In genomic region chr1:156577512-156577911, GRCh38 we compare ENCODE assay signal across 27 cellular contexts. TPM values are rescaled to one million over a fixed set of nuclear protein-coding genes. Genes with fewer than 3 reads are reported as not detected.
DNase-seq lines count a peak whose midpoint lies in the region; ATAC-seq and TF ChIP-seq lines count a peak whose summit lies in the region.
"Had no signal": no experiment of that assay in that cellular context is flagged by ENCODE, and none has a peak within 500 bp of the region (broad histone marks: within the 10 kb centered on the region; RNA-seq: fewer than 3 reads in every experiment).

No MANE protein-coding gene starts in this region.

- H3K4me3 ChIP-seq in cardiac muscle cell, result no peak overlapping the region
- H3K4me3 ChIP-seq in mucosa of descending colon, result no peak overlapping the region
- H3K4me3 ChIP-seq: HAP-1, uterus had no signal

- in situ Hi-C loops in G401 (cut with HindIII; ENCODE audit: low sequenced_read_pairs), result no loop called here

- peak overlapping the region; percentile 48 for H3K27ac ChIP-seq in cardiac muscle cell
- H3K27ac ChIP-seq: KMS-11, uterus had no signal

- peaks cover 8% of the 10 kb centered on the region for H3K4me1 ChIP-seq in cardiac muscle cell (ENCODE audit: low read depth)
- peaks cover 2% of the 10 kb centered on the region for H3K4me1 ChIP-seq in mucosa of descending colon (ENCODE audit: low read depth)
- H3K4me1 ChIP-seq: HAP-1, uterus had no signal

- TF ChIP-seq CTCF in cardiac muscle cell (IDR thresholded peaks at IDR 0.05; ENCODE audit: low read depth, low read length) (no peak), mucosa of descending colon (IDR thresholded peaks at IDR 0.05) (no peak)

- no peaks in the 10 kb centered on the region for H3K36me3 ChIP-seq in cardiac muscle cell
- no peaks in the 10 kb centered on the region for H3K36me3 ChIP-seq in mucosa of descending colon (ENCODE audit: low read depth)
- H3K36me3 ChIP-seq: HAP-1, uterus had no signal

- H3K9me3 ChIP-seq in cardiac muscle cell (ENCODE audit: low read depth), result no peaks in the 10 kb centered on the region
- H3K9me3 ChIP-seq in mucosa of descending colon, result no peaks in the 10 kb centered on the region
- H3K9me3 ChIP-seq: HAP-1, uterus had no signal

- DNase-seq in cardiac muscle cell (ENCODE audit: low read depth in 1 of 2, low spot score in 1 of 2), result no peak
- no peak for DNase-seq in Right ventricle myocardium superior
- peak; percentile 64 for DNase-seq in NCI-H774 (lab: John Stamatoyannopoulos, UW)
- no peak for DNase-seq in mucosa of descending colon
- DNase-seq in G401 (ENCODE audit: low spot score), result no peak
- DNase-seq: activated CD4-positive, alpha-beta T cell treated with anti-CD3 and anti-CD28 coated beads for 36 hours; activated naive CD4-positive, alpha-beta T cell treated with anti-CD3 and anti-CD28 coated beads, Interleukin-2, amount 10 ng/mL, durations not matched to agents 7 days and 5 days; activated T-cell treated with anti-CD3 and anti-CD28 coated beads, Interleukin-2, amount 50 U/mL, for 4 hours; CD4-positive, CD25-positive, alpha-beta regulatory T cell; central memory CD4-positive, alpha-beta T cell; DMS153; left cardiac atrium; naive thymus-derived CD4-positive, alpha-beta T cell; NCI-H524 treated with DMSO at 0.1 percent for 48 hours; OCI-M1; SHP77; uterus had no signal

- H3K27me3 ChIP-seq in cardiac muscle cell, result no peaks in the 10 kb centered on the region
- H3K27me3 ChIP-seq: uterus had no signal

- ATAC-seq in Right ventricle myocardium superior (ENCODE audit: poor library complexity), result no peak
- peak; percentile 71 for ATAC-seq in mucosa of descending colon
- no peak for ATAC-seq in HG03565 (IDR thresholded peaks at IDR 0.05; ENCODE audit: unreplicated experiment)
- ATAC-seq in HG02840 (IDR thresholded peaks at IDR 0.05; ENCODE audit: low FRiP score, unreplicated experiment), result no peak
- ATAC-seq in HG03280 (IDR thresholded peaks at IDR 0.05; ENCODE audit: unreplicated experiment), result no peak
- ATAC-seq: activated CD4-positive, alpha-beta T cell treated with anti-CD3 and anti-CD28 coated beads for 36 hours; activated T-cell treated with anti-CD3 and anti-CD28 coated beads, Interleukin-2, amount 50 U/mL, for 4 hours; left cardiac atrium; naive thymus-derived CD4-positive, alpha-beta T cell; sciatic nerve had no signal

- intact Hi-C loops in Right ventricle myocardium superior (cut with DNase I) (no loop called here), mucosa of descending colon (cut with DNase I, micrococcal nuclease) (no loop called here)

RNA-seq across cellular contexts. Expression of gene TTC24, which starts 2.0 kb away (rescaled TPM):
- total RNA-seq in cardiac muscle cell, result 0.15 and 0.18 TPM in 2 replicates
- 1.1 TPM in 1 of 2 replicates, not detected in the other for polyA plus RNA-seq in cardiac muscle cell
- not detected for total RNA-seq in Right ventricle myocardium superior
- total RNA-seq in mucosa of descending colon, result under 1 TPM; 0.25 to 0.43 (median 0.34) TPM
- not detected in 2 replicates for total RNA-seq in G401 (2014; rRNA removed; shearing (Covaris generic))
- total RNA-seq: dermis microvascular lymphatic vessel endothelial cell, HT1080, left cardiac atrium, sciatic nerve, uterus had no signal
- polyA plus RNA-seq: AG04450 had no signal

RNA-seq across cellular contexts. Expression of gene IQGAP3, which starts 5.1 kb away (rescaled TPM):
- 4.2 and 31.8 TPM in 2 replicates for total RNA-seq in cardiac muscle cell
- 0.95 and 10.0 TPM in 2 replicates for polyA plus RNA-seq in cardiac muscle cell
- total RNA-seq in Right ventricle myocardium superior, result 0.56 TPM
- 10 to 100 TPM in 1 of 3 donors, 1 to 10 TPM in 2; 3.4 to 15.5 (median 5.7) TPM for total RNA-seq in mucosa of descending colon
- total RNA-seq in G401 (2014; rRNA removed; shearing (Covaris generic)), result 13.4 and 16.9 TPM in 2 replicates
- polyA plus RNA-seq: naive thymus-derived CD4-positive, alpha-beta T cell had no signal

RNA-seq across cellular contexts. Expression of gene NAXE, which starts 14.1 kb away (rescaled TPM):
- total RNA-seq in cardiac muscle cell (130 and 179 TPM in 2 replicates), Right ventricle myocardium superior (115 TPM), mucosa of descending colon (10 to 100 TPM; 70.8 to 94.4 (median 86.5) TPM)
- polyA plus RNA-seq in cardiac muscle cell, result 154 and 166 TPM in 2 replicates
- 103 and 112 TPM in 2 replicates for total RNA-seq in G401 (2014; rRNA removed; shearing (Covaris generic))

RNA-seq across cellular contexts. Expression of gene GPATCH4, which starts 23.8 kb away (rescaled TPM):
- 6.0 and 14.4 TPM in 2 replicates for total RNA-seq in cardiac muscle cell
- 42.4 and 48.4 TPM in 2 replicates for polyA plus RNA-seq in cardiac muscle cell
- total RNA-seq in Right ventricle myocardium superior, result 15.9 TPM
- 10 to 100 TPM; 17.4 to 25.9 (median 21.5) TPM for total RNA-seq in mucosa of descending colon
- 13.7 and 25.4 TPM in 2 replicates for total RNA-seq in G401 (2014; rRNA removed; shearing (Covaris generic))

RNA-seq across cellular contexts. Expression of gene HAPLN2, which starts 41.7 kb away (rescaled TPM):
- total RNA-seq in cardiac muscle cell, result 7.6 and 19.0 TPM in 2 replicates
- 8.5 and 15.7 TPM in 2 replicates for polyA plus RNA-seq in cardiac muscle cell
- 1.6 TPM for total RNA-seq in Right ventricle myocardium superior
- total RNA-seq in mucosa of descending colon, result under 1 TPM in 1 of 3 donors, not detected in 2; 0.28 TPM
- 0.25 and 0.44 TPM in 2 replicates for total RNA-seq in G401 (2014; rRNA removed; shearing (Covaris generic))
- total RNA-seq: activated CD8-positive, alpha-beta memory T cell treated with anti-CD3 and anti-CD28 coated beads for 36 hours; activated T-cell treated with anti-CD3 and anti-CD28 coated beads, Interleukin-2, amount 50 U/mL, for 4 hours; CD4-positive, CD25-positive, alpha-beta regulatory T cell; dermis microvascular lymphatic vessel endothelial cell; HT1080; naive thymus-derived CD4-positive, alpha-beta T cell had no signal
- polyA plus RNA-seq: AG04450; CD4-positive, CD25-positive, alpha-beta regulatory T cell; naive thymus-derived CD4-positive, alpha-beta T cell had no signal
